Comparison of ENCODE assay signal across 1 cellular context in genomic region chr2:203782262-203782976, GRCh38.
TF ChIP-seq lines count a peak whose summit lies in the region.

No MANE protein-coding gene starts in this region.

TF ChIP-seq in HepG2, 621 proteins besides CTCF, POLR2A, EP300 and RAD21 (continued from another document and continues in another):
- TF ChIP-seq ZNF318 (CRISPR knock-in tag; IDR thresholded peaks at IDR 0.05) (no peak), ZBTB43 (CRISPR knock-in tag; conservative IDR thresholded peaks at IDR 0.05) (peak; percentile 45; the same call in 1 of the 2 replicates), ZFP90 (CRISPR knock-in tag; IDR thresholded peaks at IDR 0.05; ENCODE audit: borderline replicate concordance) (0 out of 2 replicates have a peak, but pooled peaks have one; percentile 39), TBX2 (CRISPR knock-in tag; IDR thresholded peaks at IDR 0.05; ENCODE audit: borderline replicate concordance) (no peak; the same call in 1 of the 2 replicates), SALL2 (CRISPR knock-in tag; IDR thresholded peaks at IDR 0.05) (0 out of 2 replicates have a peak, but pooled peaks have one; percentile 35), ZGPAT (CRISPR knock-in tag; IDR thresholded peaks at IDR 0.05) (no peak), ZNF792 (CRISPR knock-in tag; IDR thresholded peaks at IDR 0.05) (0 out of 2 replicates have a peak, but pooled peaks have one; percentile 40), ZNF543 (CRISPR knock-in tag; IDR thresholded peaks at IDR 0.05) (no peak), ASH2L (IDR thresholded peaks at IDR 0.05; ENCODE audit: insufficient read length, low read depth, low read length) (no peak), KDM5A (IDR thresholded peaks at IDR 0.05; ENCODE audit: borderline replicate concordance, low read length) (no peak), ZMAT3 (CRISPR knock-in tag; conservative IDR thresholded peaks at IDR 0.05) (no peak), ZNF709 (CRISPR knock-in tag; IDR thresholded peaks at IDR 0.05) (no peak), ZNF562 (CRISPR knock-in tag; IDR thresholded peaks at IDR 0.05; ENCODE audit: borderline replicate concordance) (no peak), ZNF879 (CRISPR knock-in tag; IDR thresholded peaks at IDR 0.05) (no peak), CENPT (CRISPR knock-in tag; IDR thresholded peaks at IDR 0.05; ENCODE audit: low read depth) (no peak), YEATS2 (CRISPR knock-in tag; IDR thresholded peaks at IDR 0.05; ENCODE audit: borderline replicate concordance) (no peak), ZNF740 (CRISPR knock-in tag; IDR thresholded peaks at IDR 0.05) (no peak), ZBTB38 (CRISPR knock-in tag; IDR thresholded peaks at IDR 0.05) (no peak), ARNT2 (CRISPR knock-in tag; IDR thresholded peaks at IDR 0.05; ENCODE audit: low read depth) (no peak), NFKBIZ (CRISPR knock-in tag; IDR thresholded peaks at IDR 0.05) (no peak), NKX3-1 (CRISPR knock-in tag; IDR thresholded peaks at IDR 0.05) (0 out of 2 replicates have a peak, but pooled peaks have one; percentile 38), MTF2 (CRISPR knock-in tag; IDR thresholded peaks at IDR 0.05; ENCODE audit: borderline replicate concordance) (no peak), NCOA2 (CRISPR knock-in tag; IDR thresholded peaks at IDR 0.05) (no peak), BCL6 (CRISPR knock-in tag; IDR thresholded peaks at IDR 0.05) (0 out of 2 replicates have a peak, but pooled peaks have one; percentile 30), DRAP1 (CRISPR knock-in tag; IDR thresholded peaks at IDR 0.05) (no peak; the same call in 1 of the 2 replicates), BORCS8-MEF2B (CRISPR knock-in tag; IDR thresholded peaks at IDR 0.05) (0 out of 2 replicates have a peak, but pooled peaks have one; percentile 25), KLF9 (CRISPR knock-in tag; IDR thresholded peaks at IDR 0.05; ENCODE audit: low read depth) (no peak), TCF12 (IDR thresholded peaks at IDR 0.05) (no peak), TCF12 (CRISPR knock-in tag; IDR thresholded peaks at IDR 0.05) (no peak), ZNF280D (CRISPR knock-in tag; IDR thresholded peaks at IDR 0.05) (no peak), ZNF142 (CRISPR knock-in tag; IDR thresholded peaks at IDR 0.05) (0 out of 2 replicates have a peak, but pooled peaks have one; percentile 50)
- TF ChIP-seq, protein P1, sequence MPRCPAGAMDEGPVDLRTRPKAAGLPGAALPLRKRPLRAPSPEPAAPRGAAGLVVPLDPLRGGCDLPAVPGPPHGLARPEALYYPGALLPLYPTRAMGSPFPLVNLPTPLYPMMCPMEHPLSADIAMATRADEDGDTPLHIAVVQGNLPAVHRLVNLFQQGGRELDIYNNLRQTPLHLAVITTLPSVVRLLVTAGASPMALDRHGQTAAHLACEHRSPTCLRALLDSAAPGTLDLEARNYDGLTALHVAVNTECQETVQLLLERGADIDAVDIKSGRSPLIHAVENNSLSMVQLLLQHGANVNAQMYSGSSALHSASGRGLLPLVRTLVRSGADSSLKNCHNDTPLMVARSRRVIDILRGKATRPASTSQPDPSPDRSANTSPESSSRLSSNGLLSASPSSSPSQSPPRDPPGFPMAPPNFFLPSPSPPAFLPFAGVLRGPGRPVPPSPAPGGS (CRISPR knock-in tag; IDR thresholded peaks at IDR 0.05), result peak; percentile 27; the same call in 1 of the 2 replicates
- TF ChIP-seq, protein P2, sequence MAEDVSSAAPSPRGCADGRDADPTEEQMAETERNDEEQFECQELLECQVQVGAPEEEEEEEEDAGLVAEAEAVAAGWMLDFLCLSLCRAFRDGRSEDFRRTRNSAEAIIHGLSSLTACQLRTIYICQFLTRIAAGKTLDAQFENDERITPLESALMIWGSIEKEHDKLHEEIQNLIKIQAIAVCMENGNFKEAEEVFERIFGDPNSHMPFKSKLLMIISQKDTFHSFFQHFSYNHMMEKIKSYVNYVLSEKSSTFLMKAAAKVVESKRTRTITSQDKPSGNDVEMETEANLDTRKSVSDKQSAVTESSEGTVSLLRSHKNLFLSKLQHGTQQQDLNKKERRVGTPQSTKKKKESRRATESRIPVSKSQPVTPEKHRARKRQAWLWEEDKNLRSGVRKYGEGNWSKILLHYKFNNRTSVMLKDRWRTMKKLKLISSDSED (CRISPR knock-in tag; IDR thresholded peaks at IDR 0.05), result no peak
